In genomic region chr11:107898270-107898669, GRCh38 we compare ENCODE assay signal across 8 cellular contexts. TPM values are rescaled to one million over a fixed set of nuclear protein-coding genes. Genes with fewer than 3 reads are reported as not detected.
DNase-seq lines count a peak whose midpoint lies in the region; ATAC-seq and TF ChIP-seq lines count a peak whose summit lies in the region.

No MANE protein-coding gene starts in this region.

- H3K27ac ChIP-seq in neuronal stem cell (replicated peaks; ENCODE audit: low read length), result no peak overlapping the region

- CTCF ChIA-PET in activated naive CD4-positive, alpha-beta T cell treated with anti-CD3 and anti-CD28 coated beads, Interleukin-2, amount 10 ng/mL, durations not matched to agents 7 days and 5 days (lab: Charles Lee), result interaction anchor here (0.8 to 2.7 kb wide), 3 partner anchors 39 to 365 kb away, joined by 3 to 16 read pairs (median 4); no protein-coding TSS in a partner anchor
- CTCF ChIA-PET in HEK293T (lab: Yijun Ruan, JAX), result interaction anchor here (0.8 to 1.1 kb wide), 2 partner anchors 154 to 156 kb away, joined by 3 to 6 read pairs; no protein-coding TSS in a partner anchor

- no peaks in the 10 kb centered on the region for H3K36me3 Mint-ChIP-seq in activated naive CD4-positive, alpha-beta T cell treated with anti-CD3 and anti-CD28 coated beads, Interleukin-2, amount 50 U/mL, for 72 hours
- H3K36me3 Mint-ChIP-seq in activated naive CD4-positive, alpha-beta T cell treated with anti-CD3 and anti-CD28 coated beads, Interleukin-2, amount 10 ng/mL, durations not matched to agents 7 days and 5 days, result no peaks in the 10 kb centered on the region

- no peak overlapping the region for H3K18ac ChIP-seq in neuronal stem cell (ENCODE audit: low read length)

- peaks cover 0 to 5% (median 0%) of the 10 kb centered on the region in 3 experiments for H3K27me3 ChIP-seq in neuronal stem cell (ENCODE audit: control insufficient read depth in 3 of 3, insufficient read depth in 3 of 3, low read depth in 1 of 3, low read length in 3 of 3)

- no peak overlapping the region for H2AFZ ChIP-seq in neuronal stem cell (ENCODE audit: low read length)

- no peak overlapping the region for H3K23ac ChIP-seq in neuronal stem cell (ENCODE audit: low read depth, low read length, poor library complexity)

- H3K27ac Mint-ChIP-seq in activated naive CD4-positive, alpha-beta T cell treated with anti-CD3 and anti-CD28 coated beads, Interleukin-2, amount 50 U/mL, for 72 hours, result no peak overlapping the region
- H3K27ac Mint-ChIP-seq in activated naive CD4-positive, alpha-beta T cell treated with anti-CD3 and anti-CD28 coated beads, Interleukin-2, amount 10 ng/mL, durations not matched to agents 7 days and 5 days, result no peak overlapping the region

- H2AK5ac ChIP-seq in neuronal stem cell (ENCODE audit: low read depth, low read length), result no peak overlapping the region

- H2BK120ac ChIP-seq in neuronal stem cell (ENCODE audit: low read depth, low read length), result no peak overlapping the region

- no peak overlapping the region for H3K9ac ChIP-seq in neuronal stem cell (ENCODE audit: low read depth, low read length, poor library complexity)

- peaks cover 22% of the 10 kb centered on the region for H3K27me3 Mint-ChIP-seq in activated naive CD4-positive, alpha-beta T cell treated with anti-CD3 and anti-CD28 coated beads, Interleukin-2, amount 10 ng/mL, durations not matched to agents 7 days and 5 days

- no peak overlapping the region for H2BK5ac ChIP-seq in neuronal stem cell (ENCODE audit: low read length)

- ATAC-seq in activated naive CD4-positive, alpha-beta T cell treated with anti-CD3 and anti-CD28 coated beads, Interleukin-2, amount 50 U/mL, for 72 hours, result peak; percentile 54 to 73

- H3K4me3 ChIP-seq in choroid plexus epithelial cell (ENCODE audit: low read depth, low read length), result no peak overlapping the region
- no peak overlapping the region for H3K4me3 ChIP-seq in neuronal stem cell (ENCODE audit: low read length in 2 of 2)
- no peak overlapping the region for H3K4me3 ChIP-seq in lower leg skin (ENCODE audit: low read depth, poor library complexity, severe bottlenecking)

- H3K4me1 ChIP-seq in neuronal stem cell (ENCODE audit: control insufficient read depth in 2 of 2, insufficient read depth in 1 of 2, low read depth in 1 of 2, low read length in 2 of 2), result peaks cover 0 to 1% of the 10 kb centered on the region in 2 donors

- no peaks in the 10 kb centered on the region for H3K9me3 Mint-ChIP-seq in activated naive CD4-positive, alpha-beta T cell treated with anti-CD3 and anti-CD28 coated beads, Interleukin-2, amount 50 U/mL, for 72 hours
- no peaks in the 10 kb centered on the region for H3K9me3 Mint-ChIP-seq in activated naive CD4-positive, alpha-beta T cell treated with anti-CD3 and anti-CD28 coated beads, Interleukin-2, amount 10 ng/mL, durations not matched to agents 7 days and 5 days

- H4K91ac ChIP-seq in neuronal stem cell (ENCODE audit: low read depth, low read length, poor library complexity), result no peak overlapping the region

- no peak overlapping the region for H3K4me3 Mint-ChIP-seq in activated naive CD4-positive, alpha-beta T cell treated with anti-CD3 and anti-CD28 coated beads, Interleukin-2, amount 10 ng/mL, durations not matched to agents 7 days and 5 days

- no peak overlapping the region for H2BK15ac ChIP-seq in neuronal stem cell (ENCODE audit: low read length)

- no CpG with 5 or more reads among the region's 1 CpG for WGBS in neuronal stem cell (ENCODE audit: extremely low coverage in 2 of 2, insufficient read length in 2 of 2, insufficient replicate concordance in 1 of 2), 2 donors
- WGBS in lower leg skin, 2 donors, result 45 to 55% methylated on average over 1 of the region's 1 CpG

- POLR2A ChIA-PET in HEK293T (lab: Yijun Ruan, JAX), result no interaction called here

- no peaks in the 10 kb centered on the region for H3K79me1 ChIP-seq in neuronal stem cell (ENCODE audit: low read depth, low read length)

- no peaks in the 10 kb centered on the region for H3K4me1 Mint-ChIP-seq in activated naive CD4-positive, alpha-beta T cell treated with anti-CD3 and anti-CD28 coated beads, Interleukin-2, amount 10 ng/mL, durations not matched to agents 7 days and 5 days

- TF ChIP-seq POLR2A in lower leg skin (IDR thresholded peaks at IDR 0.05), result no peak

- no peak overlapping the region for H3K4me2 ChIP-seq in neuronal stem cell (ENCODE audit: insufficient read depth, low read length, poor library complexity, severe bottlenecking)

- intact Hi-C loops in lower leg skin (cut with DNase I; ENCODE audit: low total_unique reads), result loop anchor here (10.0 kb wide), 1 partner anchor 333 kb away; the partner anchor contains the start of gene ALKBH8

- H4K8ac ChIP-seq in neuronal stem cell (ENCODE audit: low read depth, low read length), result no peak overlapping the region

- H2BK12ac ChIP-seq in neuronal stem cell (ENCODE audit: low read length), result no peak overlapping the region

- no peak overlapping the region for H3K4ac ChIP-seq in neuronal stem cell (ENCODE audit: low read length)

- TF ChIP-seq CTCF in choroid plexus epithelial cell (conservative IDR thresholded peaks at IDR 0.05; ENCODE audit: low read depth, low read length) (peak; percentile 79), lower leg skin (IDR thresholded peaks at IDR 0.05) (no peak)

- H3K14ac ChIP-seq in neuronal stem cell (ENCODE audit: low read length), result no peak overlapping the region

- H3K9me3 ChIP-seq in neuronal stem cell (replicated peaks in 1 of 2; ENCODE audit: control insufficient read depth in 2 of 2, insufficient read depth in 1 of 2, low read depth in 1 of 2, low read length in 2 of 2), result no peaks in the 10 kb centered on the region

- DNase-seq in activated naive CD4-positive, alpha-beta T cell treated with anti-CD3 and anti-CD28 coated beads, Interleukin-2, amount 50 U/mL, for 72 hours (ENCODE audit: low spot score in 2 of 2), result no peak
- DNase-seq in activated naive CD4-positive, alpha-beta T cell treated with anti-CD3 and anti-CD28 coated beads, Interleukin-2, amount 10 ng/mL, durations not matched to agents 7 days and 5 days, result no peak
- DNase-seq in HEK293T (ENCODE audit: extremely low spot score), result peak; percentile 45
- peak; percentile 16 for DNase-seq in NCI-H460 (ENCODE audit: extremely low read depth, low read depth)
- peak; percentile 85 for DNase-seq in choroid plexus epithelial cell (ENCODE audit: low read depth)
- peak; percentile 2 for DNase-seq in neuronal stem cell (ENCODE audit: low spot score)
- no peak for DNase-seq in lower leg skin (ENCODE audit: low spot score in 2 of 2)
- DNase-seq in NCI-H524 treated with DMSO at 0.1 percent for 48 hours (lab: John Stamatoyannopoulos, UW), result no peak

- no peaks in the 10 kb centered on the region for H3K36me3 ChIP-seq in neuronal stem cell (replicated peaks in 1 of 2; ENCODE audit: control insufficient read depth in 2 of 2, insufficient read depth in 2 of 2, low read length in 2 of 2)

TF ChIP-seq in HEK293T, 16 proteins besides CTCF, POLR2A, EP300 and RAD21:
- TF ChIP-seq SP1 (IDR thresholded peaks at IDR 0.05) (no peak), ELF4 (IDR thresholded peaks at IDR 0.05) (no peak), HDGF (IDR thresholded peaks at IDR 0.05; ENCODE audit: borderline replicate concordance) (no peak), ZNF384 (IDR thresholded peaks at IDR 0.05) (no peak), FOXM1 (IDR thresholded peaks at IDR 0.05; ENCODE audit: borderline replicate concordance) (no peak), FOXA1 (IDR thresholded peaks at IDR 0.05) (no peak), FOXK2 (IDR thresholded peaks at IDR 0.05) (no peak), LEF1 (IDR thresholded peaks at IDR 0.05; ENCODE audit: borderline replicate concordance) (no peak), ARNT (IDR thresholded peaks at IDR 0.05) (no peak), SUZ12 (IDR thresholded peaks at IDR 0.05) (no peak), L3MBTL2 (conservative IDR thresholded peaks at IDR 0.05) (no peak), BHLHE40 (IDR thresholded peaks at IDR 0.05; ENCODE audit: borderline replicate concordance) (no peak), TARDBP (IDR thresholded peaks at IDR 0.05) (no peak), NFRKB (IDR thresholded peaks at IDR 0.05) (no peak), CTBP1 (IDR thresholded peaks at IDR 0.05; ENCODE audit: borderline replicate concordance) (no peak)
- TF ChIP-seq, protein P1, sequence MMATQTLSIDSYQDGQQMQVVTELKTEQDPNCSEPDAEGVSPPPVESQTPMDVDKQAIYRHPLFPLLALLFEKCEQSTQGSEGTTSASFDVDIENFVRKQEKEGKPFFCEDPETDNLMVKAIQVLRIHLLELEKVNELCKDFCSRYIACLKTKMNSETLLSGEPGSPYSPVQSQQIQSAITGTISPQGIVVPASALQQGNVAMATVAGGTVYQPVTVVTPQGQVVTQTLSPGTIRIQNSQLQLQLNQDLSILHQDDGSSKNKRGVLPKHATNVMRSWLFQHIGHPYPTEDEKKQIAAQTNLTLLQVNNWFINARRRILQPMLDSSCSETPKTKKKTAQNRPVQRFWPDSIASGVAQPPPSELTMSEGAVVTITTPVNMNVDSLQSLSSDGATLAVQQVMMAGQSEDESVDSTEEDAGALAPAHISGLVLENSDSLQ (IDR thresholded peaks at IDR 0.05), result no peak

RNA-seq across cellular contexts. Expression of gene RAB39A, which starts 30.0 kb away (rescaled TPM):
- 1 to 10 TPM in 1 of 2 donors, under 1 TPM in 1; 0.14 to 1.1 TPM for total RNA-seq in activated naive CD4-positive, alpha-beta T cell treated with anti-CD3 and anti-CD28 coated beads, Interleukin-2, amount 50 U/mL, for 72 hours
- not detected in 2 replicates for total RNA-seq in NCI-H460 (2014; rRNA removed; shearing (Covaris generic))
- polyA plus RNA-seq in NCI-H460 (2014; cell fraction: nucleus; rRNA removed), result 0.22 and 1.2 TPM in 2 replicates
- 2.9 TPM for polyA plus RNA-seq in neuronal stem cell (2013, experiment 1 of 2)
- 2.8 TPM for polyA plus RNA-seq in neuronal stem cell (2013, experiment 2 of 2)
- total RNA-seq in lower leg skin, result under 1 TPM in 1 of 4 donors, not detected in 3; 0.19 TPM

RNA-seq across cellular contexts. Expression of gene SLC35F2, which starts 39.7 kb away (rescaled TPM):
- 10 to 100 TPM; 11.7 to 27.0 TPM for total RNA-seq in activated naive CD4-positive, alpha-beta T cell treated with anti-CD3 and anti-CD28 coated beads, Interleukin-2, amount 50 U/mL, for 72 hours
- 34.1 and 37.4 TPM in 2 replicates for total RNA-seq in NCI-H460 (2014; rRNA removed; shearing (Covaris generic))
- 24.7 and 25.9 TPM in 2 replicates for polyA plus RNA-seq in NCI-H460 (2014; cell fraction: nucleus; rRNA removed)
- polyA plus RNA-seq in neuronal stem cell (2013, experiment 1 of 2), result 5.0 TPM
- polyA plus RNA-seq in neuronal stem cell (2013, experiment 2 of 2), result 5.2 TPM
- 10 to 100 TPM; 32.7 to 51.7 (median 42.0) TPM for total RNA-seq in lower leg skin

Comparison
In these comparisons a context has a peak if more than half of its experiments do, and no peak if none do; other contexts are left out.
1. DNase-seq: peak in HEK293T (single experiment), NCI-H460 (single experiment), choroid plexus epithelial cell (single experiment) and neuronal stem cell (single experiment); none in activated naive CD4-positive, alpha-beta T cell treated with anti-CD3 and anti-CD28 coated beads, Interleukin-2, amount 50 U/mL, for 72 hours (0 of 2), activated naive CD4-positive, alpha-beta T cell treated with anti-CD3 and anti-CD28 coated beads, Interleukin-2, amount 10 ng/mL, durations not matched to agents 7 days and 5 days (single experiment), lower leg skin (0 of 2) and NCI-H524 treated with DMSO at 0.1 percent for 48 hours (single experiment).